ENCODE assay signal across 8 cellular contexts in genomic region chr14:104864267-104865068, GRCh38. TPM values are rescaled to one million over a fixed set of nuclear protein-coding genes. Genes with fewer than 3 reads are reported as not detected.
DNase-seq lines count a peak whose midpoint lies in the region; FAIRE-seq and TF ChIP-seq lines count a peak whose summit lies in the region.

No MANE protein-coding gene starts in this region.

- peak overlapping the region; percentile 36 for H3K4me3 Mint-ChIP-seq in activated naive CD4-positive, alpha-beta T cell treated with anti-CD3 and anti-CD28 coated beads, Interleukin-2, amount 50 U/mL, for 24 hours

- H3K36me3 ChIP-seq in iPS-15b (ENCODE audit: control insufficient read depth, insufficient read depth, low read length) = peaks cover 9% of the 10 kb centered on the region

- FAIRE-seq in frontal cortex (lab: Jason Lieb, UNC) = no peak

- no peak for TF ChIP-seq CTCF in C4-2B (conservative IDR thresholded peaks at IDR 0.05)

- DNase-seq in LoVo (ENCODE audit: low spot score) (peak; percentile 90), SKM-1 (lab: John Stamatoyannopoulos, UW; ENCODE audit: unreplicated experiment) (no peak), frontal cortex (ENCODE audit: low spot score in 2 of 2) (no peak), germinal center (ENCODE audit: low spot score) (no peak)

- peak overlapping the region; percentile 54 for H3K9ac ChIP-seq in iPS-15b (ENCODE audit: low read depth, low read length)

- H3K27ac ChIP-seq in C4-2B = peak overlapping the region; percentile 86
- H3K27ac ChIP-seq in skin epidermis = peak overlapping the region; percentile 52 to 95 (median 82)

- no peaks in the 10 kb centered on the region for H3K4me1 ChIP-seq in iPS-15b (ENCODE audit: control insufficient read depth, insufficient read depth, low read length)

- H3K4me1 Mint-ChIP-seq in activated naive CD4-positive, alpha-beta T cell treated with anti-CD3 and anti-CD28 coated beads, Interleukin-2, amount 50 U/mL, for 24 hours = peaks cover 10% of the 10 kb centered on the region

- H3K4me3 ChIP-seq in iPS-15b (ENCODE audit: low read depth, low read length) (peak overlapping the region; percentile 78), skin epidermis (peak overlapping the region; percentile 42 to 86 (median 69))

- H3K27me3 ChIP-seq in iPS-15b (ENCODE audit: control insufficient read depth, insufficient read depth, low read length) = no peaks in the 10 kb centered on the region

- H3K9me3 ChIP-seq in iPS-15b (ENCODE audit: control insufficient read depth, insufficient read depth, low read length) = no peaks in the 10 kb centered on the region

- H3K9me3 Mint-ChIP-seq in activated naive CD4-positive, alpha-beta T cell treated with anti-CD3 and anti-CD28 coated beads, Interleukin-2, amount 50 U/mL, for 24 hours = no peaks in the 10 kb centered on the region

- H3K27me3 Mint-ChIP-seq in activated naive CD4-positive, alpha-beta T cell treated with anti-CD3 and anti-CD28 coated beads, Interleukin-2, amount 50 U/mL, for 24 hours = no peaks in the 10 kb centered on the region

- no peaks in the 10 kb centered on the region for H3K36me3 Mint-ChIP-seq in activated naive CD4-positive, alpha-beta T cell treated with anti-CD3 and anti-CD28 coated beads, Interleukin-2, amount 50 U/mL, for 24 hours

- H3K27ac Mint-ChIP-seq in activated naive CD4-positive, alpha-beta T cell treated with anti-CD3 and anti-CD28 coated beads, Interleukin-2, amount 50 U/mL, for 24 hours = no peak overlapping the region

RNA-seq across cellular contexts. Expression of gene CEP170B, which starts 0.6 kb away (rescaled TPM):
- total RNA-seq in frontal cortex = 18.3 TPM
